Comparison of ENCODE assay signal across 13 cellular contexts in the genomic region with DNA sequence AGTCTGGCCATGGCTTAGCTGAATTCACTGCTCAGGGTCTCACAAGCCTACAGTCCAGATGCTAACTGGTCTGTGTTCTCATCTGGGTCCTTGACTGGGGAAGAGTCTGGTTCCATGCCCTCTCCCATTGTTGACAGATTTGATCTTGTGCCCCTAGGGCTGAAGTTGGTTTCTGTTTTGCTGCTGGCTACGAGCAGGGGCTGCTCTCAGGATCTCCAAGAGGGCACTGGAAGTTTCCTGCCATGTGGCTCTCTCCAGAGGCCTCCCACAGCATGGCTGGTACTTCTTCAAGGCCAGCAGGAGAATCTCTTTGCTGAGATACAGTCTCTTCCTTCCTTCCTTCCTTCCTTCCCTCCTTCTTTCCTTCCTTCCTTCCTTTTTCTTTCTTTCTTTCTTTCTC.
A peak's percentile ranks its signal among the peaks of the same experiment; 100 is the strongest.
DNase-seq lines count a peak whose midpoint lies in the region; ATAC-seq and TF ChIP-seq lines count a peak whose summit lies in the region.
"Had no signal": no experiment of that assay in that cellular context is flagged by ENCODE, and none has a peak within 500 bp of the region (broad histone marks: within the 10 kb centered on the region; RNA-seq: fewer than 3 reads in every experiment).

No MANE protein-coding gene starts in this region.

- in situ Hi-C loops in mammary epithelial cell (cut with MboI; ENCODE audit: low sequenced_read_pairs in 2 of 2) (loop anchor here (10.0 to 25.0 kb wide), 2 partner anchors 144 to 959 kb away; no protein-coding TSS in a partner anchor), Panc1 (cut with HindIII; ENCODE audit: low pct_unique_long_range_greater_than_20kb, low sequenced_read_pairs) (no loop called here)

- ATAC-seq in Panc1 (no peak), GM19452 (IDR thresholded peaks at IDR 0.05; ENCODE audit: unreplicated experiment) (no peak), GM18505 (IDR thresholded peaks at IDR 0.05; ENCODE audit: unreplicated experiment) (no peak)
- ATAC-seq in effector memory CD8-positive, alpha-beta T cell (replicated peaks) = no peak

- H3K4me2 ChIP-seq in mammary epithelial cell (ENCODE audit: insufficient read depth, low read depth, low read length) = no peak overlapping the region

- TF ChIP-seq CTCF in mammary epithelial cell (conservative IDR thresholded peaks at IDR 0.05 in 1 of 2, IDR thresholded peaks at IDR 0.05 in 1 of 2; ENCODE audit: extremely low read depth in 1 of 2, insufficient read depth in 1 of 2, low read depth in 1 of 2, low read length in 2 of 2) (no peak), MCF 10A (IDR thresholded peaks at IDR 0.05; ENCODE audit: unreplicated experiment) (no peak), Panc1 (IDR thresholded peaks at IDR 0.05) (no peak), adrenal gland (IDR thresholded peaks at IDR 0.05) (no peak)

- H3K27me3 Mint-ChIP-seq in MCF 10A (ENCODE audit: insufficient read depth, unreplicated experiment) = no peaks in the 10 kb centered on the region
- no peaks in the 10 kb centered on the region for H3K27me3 Mint-ChIP-seq in effector memory CD8-positive, alpha-beta T cell
- H3K27me3 Mint-ChIP-seq: CD4-positive, alpha-beta T cell had no signal

- intact Hi-C loops in mammary epithelial cell (cut with micrococcal nuclease) (no loop called here), MCF 10A (cut with micrococcal nuclease) (no loop called here), Panc1 (cut with micrococcal nuclease; ENCODE audit: unreplicated experiment) (no loop called here), adrenal gland (cut with DNase I) (no loop called here)

- no peak overlapping the region for H3K9ac ChIP-seq in mammary epithelial cell (ENCODE audit: insufficient read depth, low read length)

- H3K4me3 Mint-ChIP-seq in MCF 10A (ENCODE audit: unreplicated experiment) = no peak overlapping the region
- peak overlapping the region in 1 of 2 donors; percentile 33 for H3K4me3 Mint-ChIP-seq in effector memory CD8-positive, alpha-beta T cell
- H3K4me3 Mint-ChIP-seq: CD4-positive, alpha-beta T cell had no signal

- no peak overlapping the region for H3K27ac Mint-ChIP-seq in MCF 10A (ENCODE audit: low read depth, unreplicated experiment)
- peak overlapping the region; percentile 24 to 85 for H3K27ac Mint-ChIP-seq in effector memory CD8-positive, alpha-beta T cell
- H3K27ac Mint-ChIP-seq: CD4-positive, alpha-beta T cell had no signal

- H3K36me3 ChIP-seq in mammary epithelial cell (ENCODE audit: insufficient read depth, low read length) = no peaks in the 10 kb centered on the region
- no peaks in the 10 kb centered on the region for H3K36me3 ChIP-seq in Panc1 (ENCODE audit: control insufficient read depth, insufficient read depth, low read length)
- no peaks in the 10 kb centered on the region for H3K36me3 ChIP-seq in adrenal gland (replicated peaks in 1 of 2)

- CTCF ChIA-PET in mammary epithelial cell (lab: Charles Lee; ENCODE audit: low non-redundant PET) = no interaction called here
- CTCF ChIA-PET in MCF 10A (lab: Yijun Ruan, JAX) = interaction anchor here (0.6 kb wide), 1 partner anchor 295 kb away, joined by 4 read pairs; no protein-coding TSS in a partner anchor
- CTCF ChIA-PET in Panc1 (lab: Charles Lee) = no interaction called here

- H3K4me3 ChIP-seq in mammary epithelial cell (replicated peaks in 1 of 3; ENCODE audit: insufficient read depth in 1 of 3, low read depth in 2 of 3, low read length in 3 of 3) (no peak overlapping the region), Panc1 (ENCODE audit: low read depth in 2 of 2, low read length in 2 of 2) (no peak overlapping the region), adrenal gland (no peak overlapping the region)

- H4K20me1 ChIP-seq in mammary epithelial cell (ENCODE audit: insufficient read depth, low read length) = no peaks in the 10 kb centered on the region

- DNase-seq in mammary epithelial cell (no peak), MCF 10A (ENCODE audit: unreplicated experiment) (no peak), Panc1 (ENCODE audit: low read depth, low spot score) (no peak), adrenal gland (no peak)
- DNase-seq in effector memory CD8-positive, alpha-beta T cell = no peak
- DNase-seq: 8988T; AML-193; C1 segment of cervical spinal cord; Calu3; CD4-positive, alpha-beta T cell; DMS 273 treated with DMSO at 0.1 percent for 48 hours had no signal

- POLR2A ChIA-PET in MCF 10A (lab: Yijun Ruan, JAX) = no interaction called here
- POLR2A ChIA-PET in Panc1 (lab: Charles Lee) = interaction anchor here (0.5 kb wide), 1 partner anchor 60 kb away, joined by 4 read pairs; no protein-coding TSS in a partner anchor

- TF ChIP-seq POLR2A in adrenal gland (IDR thresholded peaks at IDR 0.05) (no peak), GM18505 (IDR thresholded peaks at IDR 0.05; ENCODE audit: borderline replicate concordance, extremely low read depth, insufficient read depth, insufficient read length) (no peak)

- no peaks in the 10 kb centered on the region for H3K36me3 Mint-ChIP-seq in MCF 10A (ENCODE audit: insufficient read depth, unreplicated experiment)
- no peaks in the 10 kb centered on the region for H3K36me3 Mint-ChIP-seq in effector memory CD8-positive, alpha-beta T cell (ENCODE audit: insufficient read depth)

- no peaks in the 10 kb centered on the region for H3K9me3 Mint-ChIP-seq in MCF 10A (ENCODE audit: unreplicated experiment)
- no peaks in the 10 kb centered on the region for H3K9me3 Mint-ChIP-seq in effector memory CD8-positive, alpha-beta T cell
- H3K9me3 Mint-ChIP-seq: CD4-positive, alpha-beta T cell had no signal

- peak overlapping the region; percentile 24 for H2AFZ ChIP-seq in mammary epithelial cell (ENCODE audit: low read depth, low read length)

- H3K4me1 ChIP-seq in mammary epithelial cell (ENCODE audit: insufficient read depth, low read length) (peaks cover 17% of the 10 kb centered on the region), Panc1 (ENCODE audit: control insufficient read depth, insufficient read depth, low read length) (peaks cover 3% of the 10 kb centered on the region; the same call in 1 of the 2 replicates), adrenal gland (replicated peaks in 1 of 2) (no peaks in the 10 kb centered on the region)

- 90% methylated on average over 1 of the region's 1 CpG for WGBS in mammary epithelial cell (ENCODE audit: low coverage, missing lambda C conversion rate)
- WGBS in adrenal gland, 4 donors = 59 to 75% (median 72%) methylated on average over 1 of the region's 1 CpG

- no TSS peak for BruUV-seq in mammary epithelial cell (replicated peaks; lab: Mats Ljungman, UMichigan)
- no TSS peak for BruUV-seq in MCF 10A (replicated peaks; lab: Mats Ljungman, UMichigan)
- BruUV-seq in Panc1 (replicated peaks; lab: Mats Ljungman, UMichigan) = no TSS peak

- no peak overlapping the region for H3K27ac ChIP-seq in mammary epithelial cell (ENCODE audit: insufficient read depth, low read depth, low read length)
- H3K27ac ChIP-seq in Panc1 (ENCODE audit: low read length) = peak overlapping the region; percentile 59; the same call in 1 of the 2 replicates
- no peak overlapping the region for H3K27ac ChIP-seq in adrenal gland

- H3K9me3 ChIP-seq in mammary epithelial cell (replicated peaks; ENCODE audit: insufficient read depth, low read length) (no peaks in the 10 kb centered on the region), Panc1 (ENCODE audit: control insufficient read depth, insufficient read depth, low read depth, low read length) (peaks cover 12% of the 10 kb centered on the region; the same call in 1 of the 2 replicates), adrenal gland (replicated peaks in 1 of 3) (no peaks in the 10 kb centered on the region)

- H3K79me2 ChIP-seq in mammary epithelial cell (ENCODE audit: insufficient read depth, low read length) = no peaks in the 10 kb centered on the region

- H3K27me3 ChIP-seq in mammary epithelial cell (ENCODE audit: insufficient read depth, low read length) (no peaks in the 10 kb centered on the region), Panc1 (ENCODE audit: control insufficient read depth, insufficient read depth, low read length) (no peaks in the 10 kb centered on the region), adrenal gland (peaks cover 3% of the 10 kb centered on the region)

- H3K4me1 Mint-ChIP-seq in MCF 10A (ENCODE audit: insufficient read depth, unreplicated experiment) = peaks cover 14% of the 10 kb centered on the region
- H3K4me1 Mint-ChIP-seq in effector memory CD8-positive, alpha-beta T cell (ENCODE audit: low read depth in 2 of 2) = peaks cover 27 to 33% of the 10 kb centered on the region in 2 donors

- dilution Hi-C loops in mammary epithelial cell (cut with HindIII; ENCODE audit: low sequenced_read_pairs) = no loop called here
